ENCODE assay signal across 8 cellular contexts in the genomic region with DNA sequence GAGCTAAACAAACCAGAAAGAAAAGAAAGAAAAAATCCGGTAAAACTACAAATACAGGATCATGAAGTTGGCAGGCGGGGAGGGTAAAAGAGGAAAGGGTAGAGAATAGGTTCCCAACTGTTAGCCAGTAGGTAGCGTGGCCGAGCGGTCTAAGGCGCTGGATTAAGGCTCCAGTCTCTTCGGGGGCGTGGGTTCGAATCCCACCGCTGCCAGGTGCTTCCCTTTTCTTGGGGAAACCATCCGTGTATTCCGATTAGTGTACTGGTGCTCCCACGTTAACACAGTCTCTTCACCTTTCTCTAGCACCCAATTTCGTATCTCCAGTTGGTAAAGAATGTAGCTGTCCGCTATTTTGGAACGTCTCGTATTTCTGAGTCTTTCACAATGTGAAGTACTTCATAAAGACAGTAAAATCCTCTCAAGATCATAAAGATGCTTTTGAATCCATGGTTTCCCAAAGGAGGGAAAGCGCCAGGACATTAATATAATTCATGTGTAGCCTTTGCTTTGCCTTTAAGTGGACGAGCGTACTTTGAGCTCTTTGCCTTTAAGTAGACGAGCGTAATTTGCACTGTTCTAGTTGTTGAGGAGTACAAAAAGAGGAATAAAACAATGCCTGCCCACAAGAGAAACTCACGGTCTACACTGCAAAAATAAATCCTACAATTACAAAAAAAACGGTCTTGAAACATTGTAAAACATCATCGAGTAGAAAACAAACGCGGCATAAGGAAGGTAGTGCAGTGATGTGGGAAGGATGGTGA. TPM values are rescaled to one million over a fixed set of nuclear protein-coding genes. Genes with fewer than 3 reads are reported as not detected.
DNase-seq lines count a peak whose midpoint lies in the region; ATAC-seq and TF ChIP-seq lines count a peak whose summit lies in the region.

No MANE protein-coding gene starts in this region.

- peak overlapping the region; percentile 33 for H3K27ac ChIP-seq in OCI-LY3 (ENCODE audit: low read length)
- H3K27ac ChIP-seq in esophagus (ENCODE audit: low read depth in 2 of 2, low read length in 1 of 2) = no peak overlapping the region

- H3K9me3 ChIP-seq in OCI-LY3 (ENCODE audit: insufficient read depth, low read length) (no peaks in the 10 kb centered on the region), esophagus (ENCODE audit: control insufficient read depth in 2 of 2, insufficient read depth in 1 of 2, low read depth in 1 of 2, low read length in 1 of 2) (no peaks in the 10 kb centered on the region)

- peak overlapping the region; percentile 78 for H2AFZ ChIP-seq in OCI-LY3 (ENCODE audit: low read depth, low read length)

- DNase-seq in D341Med (ENCODE audit: low spot score) (peak; percentile 59), HUDEP-2 (lab: John Stamatoyannopoulos, UW; ENCODE audit: unreplicated experiment in 76 of 76) (peak in 72 of 76 experiments; percentile 23 to 84 (median 68)), activated T-cell treated with anti-CD3 and anti-CD28 coated beads for 4 hours (peak; percentile 69), mucosa of gallbladder (ENCODE audit: low spot score) (peak; percentile 83)
- DNase-seq in stimulated activated CD8-positive, alpha-beta memory T cell treated with anti-CD3 and anti-CD28 coated beads, Interleukin-4, amount 100 ng/mL, for 1 hour (ENCODE audit: low read depth in 2 of 2, low spot score in 1 of 2) = peak; percentile 51 to 53

- no peaks in the 10 kb centered on the region for H3K36me3 ChIP-seq in OCI-LY3 (replicated peaks; ENCODE audit: low read depth, low read length)
- no peaks in the 10 kb centered on the region for H3K36me3 ChIP-seq in esophagus (ENCODE audit: control insufficient read depth in 2 of 2, insufficient read depth in 2 of 2, low read length in 1 of 2)

- no peak for ATAC-seq in GM18870 (IDR thresholded peaks at IDR 0.05; ENCODE audit: unreplicated experiment)

- H3K4me2 ChIP-seq in OCI-LY3 (ENCODE audit: low read length) = peak overlapping the region; percentile 87

- H3K9ac ChIP-seq in OCI-LY3 (ENCODE audit: low read length) = peak overlapping the region; percentile 70

- WGBS in esophagus, 2 donors = 6 to 8% methylated on average over 27 of the region's 27 CpGs

- peaks cover 53% of the 10 kb centered on the region for H3K4me1 ChIP-seq in OCI-LY3 (ENCODE audit: low read length)
- H3K4me1 ChIP-seq in esophagus (ENCODE audit: control insufficient read depth in 2 of 2, insufficient read depth in 2 of 2, low read length in 1 of 2) = no peaks in the 10 kb centered on the region

- H3K4me3 ChIP-seq in OCI-LY3 (ENCODE audit: low read length) (peak overlapping the region; percentile 84), esophagus (ENCODE audit: low read depth in 1 of 2, low read length in 2 of 2) (peak overlapping the region; percentile 79 to 86)

- H3K79me2 ChIP-seq in OCI-LY3 (ENCODE audit: low read length) = no peaks in the 10 kb centered on the region

- TF ChIP-seq CTCF in OCI-LY3 (IDR thresholded peaks at IDR 0.05; ENCODE audit: low read depth, low read length) = no peak

- H3K27me3 ChIP-seq in OCI-LY3 (ENCODE audit: low read depth, low read length) (peaks cover 10% of the 10 kb centered on the region), esophagus (ENCODE audit: control insufficient read depth in 1 of 2, insufficient read depth in 2 of 2, low read length in 2 of 2) (no peaks in the 10 kb centered on the region)

- H4K20me1 ChIP-seq in OCI-LY3 (ENCODE audit: insufficient read depth, low read length) = peaks cover 5% of the 10 kb centered on the region

RNA-seq across cellular contexts. Expression of a gene that starts 19.0 kb away (rescaled TPM):
- polyA plus RNA-seq in esophagus = not detected
- not detected for total RNA-seq in mucosa of gallbladder

RNA-seq across cellular contexts. Expression of a gene that starts 22.4 kb away (rescaled TPM):
- not detected for polyA plus RNA-seq in esophagus
- total RNA-seq in mucosa of gallbladder = not detected

RNA-seq across cellular contexts. Expression of a gene that starts 31.3 kb away (rescaled TPM):
- polyA plus RNA-seq in esophagus = not detected
- total RNA-seq in mucosa of gallbladder = not detected

RNA-seq across cellular contexts. Expression of a gene that starts 49.3 kb away (rescaled TPM):
- polyA plus RNA-seq in esophagus = not detected
- not detected for total RNA-seq in mucosa of gallbladder
